Comparison of ENCODE assay signal across 11 cellular contexts in the genomic region with DNA sequence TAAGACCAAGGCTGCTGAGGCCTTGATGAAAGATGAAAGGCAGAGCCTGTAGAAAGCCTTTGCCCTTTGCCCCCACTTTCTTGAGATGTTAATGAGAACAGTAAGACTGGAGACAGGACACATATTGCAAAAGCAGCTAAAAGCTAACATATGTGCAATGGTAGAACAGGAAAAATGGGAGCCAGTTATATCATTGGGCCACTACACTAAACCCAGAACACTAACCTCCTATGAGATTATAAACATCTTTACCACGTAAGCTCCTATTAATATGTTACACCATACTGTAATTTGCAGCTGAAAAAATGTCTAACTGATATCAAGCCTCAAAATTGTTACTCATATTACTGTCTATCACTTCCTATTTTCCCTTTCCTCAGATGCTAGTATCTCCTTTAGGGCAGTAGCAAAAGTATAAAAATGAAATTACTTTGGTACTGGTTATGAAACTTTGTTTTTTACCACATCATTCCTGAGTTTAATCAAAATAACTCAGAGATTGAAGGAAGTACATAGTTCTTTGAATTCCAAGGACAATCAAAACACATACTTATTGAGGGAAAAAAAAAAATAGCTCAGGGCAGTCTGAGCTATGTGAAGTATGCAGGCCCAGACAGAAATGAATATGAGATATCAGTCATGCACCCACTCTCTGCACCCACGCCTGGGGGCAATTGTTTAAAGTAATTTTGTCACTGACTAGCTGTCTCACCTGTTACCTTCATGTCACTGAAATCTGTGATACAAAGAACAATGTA. TPM values are rescaled to one million over a fixed set of nuclear protein-coding genes. Genes with fewer than 3 reads are reported as not detected.
DNase-seq lines count a peak whose midpoint lies in the region; ATAC-seq and TF ChIP-seq lines count a peak whose summit lies in the region.
"Had no signal": no experiment of that assay in that cellular context is flagged by ENCODE, and none has a peak within 500 bp of the region (broad histone marks: within the 10 kb centered on the region; RNA-seq: fewer than 3 reads in every experiment).

No MANE protein-coding gene starts in this region.

- peak overlapping the region; percentile 18 for H3K27ac Mint-ChIP-seq in activated CD4-positive, alpha-beta memory T cell treated with anti-CD3 and anti-CD28 coated beads for 36 hours
- no peak overlapping the region for H3K27ac Mint-ChIP-seq in activated CD4-positive, alpha-beta memory T cell treated with anti-CD3 and anti-CD28 coated beads, Interleukin-2, amount 10 ng/mL, durations not matched to agents 7 days and 5 days
- H3K27ac Mint-ChIP-seq in T-helper 17 cell: no peak overlapping the region

- no peak for DNase-seq in activated CD4-positive, alpha-beta memory T cell treated with anti-CD3 and anti-CD28 coated beads for 36 hours
- DNase-seq in activated CD4-positive, alpha-beta memory T cell treated with anti-CD3 and anti-CD28 coated beads, Interleukin-2, amount 10 ng/mL, durations not matched to agents 7 days and 5 days: no peak
- DNase-seq in amniotic epithelial cell (ENCODE audit: low read depth) (peak; percentile 84), thyroid gland (no peak), NCI-H345 treated with DMSO at 0.1 percent for 48 hours (lab: John Stamatoyannopoulos, UW; ENCODE audit: unreplicated experiment) (no peak), T-helper 17 cell (no peak)
- no peak for DNase-seq in stimulated activated naive CD4-positive, alpha-beta T cell treated with Interleukin-2 at 50 U/mL for 16 hours (lab: John Stamatoyannopoulos, UW)
- DNase-seq: activated CD8-positive, alpha-beta memory T cell treated with anti-CD3 and anti-CD28 coated beads for 24 hours; BE2C; effector memory CD4-positive, alpha-beta T cell had no signal

- peak overlapping the region in 3 of 4 donors; percentile 32 to 73 (median 55) for H3K27ac ChIP-seq in gastroesophageal sphincter
- H3K27ac ChIP-seq in thyroid gland: peak overlapping the region; percentile 74 to 79 (median 76)

- H3K9me3 Mint-ChIP-seq in activated CD4-positive, alpha-beta memory T cell treated with anti-CD3 and anti-CD28 coated beads for 36 hours: no peaks in the 10 kb centered on the region
- H3K9me3 Mint-ChIP-seq in activated CD4-positive, alpha-beta memory T cell treated with anti-CD3 and anti-CD28 coated beads, Interleukin-2, amount 10 ng/mL, durations not matched to agents 7 days and 5 days: no peaks in the 10 kb centered on the region

- TF ChIP-seq POLR2A in gastroesophageal sphincter (IDR thresholded peaks at IDR 0.05) (no peak), thyroid gland (IDR thresholded peaks at IDR 0.05) (no peak)

- H3K4me1 Mint-ChIP-seq in activated CD4-positive, alpha-beta memory T cell treated with anti-CD3 and anti-CD28 coated beads for 36 hours (ENCODE audit: low read depth): peaks cover 22% of the 10 kb centered on the region
- H3K4me1 Mint-ChIP-seq in activated CD4-positive, alpha-beta memory T cell treated with anti-CD3 and anti-CD28 coated beads, Interleukin-2, amount 10 ng/mL, durations not matched to agents 7 days and 5 days: peaks cover 12% of the 10 kb centered on the region
- peaks cover 5% of the 10 kb centered on the region for H3K4me1 Mint-ChIP-seq in T-helper 17 cell

- H3K9me3 ChIP-seq in gastroesophageal sphincter (no peaks in the 10 kb centered on the region), thyroid gland (no peaks in the 10 kb centered on the region), T-helper 17 cell (ENCODE audit: control insufficient read depth, low read length, poor library complexity, severe bottlenecking) (no peaks in the 10 kb centered on the region)
- H3K9me3 ChIP-seq: BE2C had no signal

- H3K36me3 Mint-ChIP-seq in activated CD4-positive, alpha-beta memory T cell treated with anti-CD3 and anti-CD28 coated beads for 36 hours: peaks cover 28% of the 10 kb centered on the region
- peaks cover 56% of the 10 kb centered on the region for H3K36me3 Mint-ChIP-seq in activated CD4-positive, alpha-beta memory T cell treated with anti-CD3 and anti-CD28 coated beads, Interleukin-2, amount 10 ng/mL, durations not matched to agents 7 days and 5 days (ENCODE audit: low read depth)
- H3K36me3 Mint-ChIP-seq in T-helper 17 cell (ENCODE audit: low read depth): no peaks in the 10 kb centered on the region

- CTCF ChIA-PET in activated CD4-positive, alpha-beta memory T cell treated with anti-CD3 and anti-CD28 coated beads for 36 hours (lab: Charles Lee): interaction anchor here (0.7 to 1.2 kb wide), 2 partner anchors 9 to 69 kb away, joined by 3 to 4 read pairs; no protein-coding TSS in a partner anchor
- CTCF ChIA-PET in activated CD4-positive, alpha-beta memory T cell treated with anti-CD3 and anti-CD28 coated beads, Interleukin-2, amount 10 ng/mL, durations not matched to agents 7 days and 5 days (lab: Charles Lee): no interaction called here

- H3K36me3 ChIP-seq in gastroesophageal sphincter (peaks cover 0 to 41% of the 10 kb centered on the region in 2 donors), thyroid gland (peaks cover 5 to 9% of the 10 kb centered on the region in 2 donors)
- H3K36me3 ChIP-seq: BE2C had no signal

- ATAC-seq in gastroesophageal sphincter (no peak), T-helper 17 cell (no peak)

- POLR2A ChIA-PET in activated CD4-positive, alpha-beta memory T cell treated with anti-CD3 and anti-CD28 coated beads for 36 hours (lab: Charles Lee): no interaction called here
- POLR2A ChIA-PET in activated CD4-positive, alpha-beta memory T cell treated with anti-CD3 and anti-CD28 coated beads, Interleukin-2, amount 10 ng/mL, durations not matched to agents 7 days and 5 days (lab: Charles Lee): interaction anchor here (1.0 to 1.8 kb wide), 2 partner anchors 9 to 23 kb away, joined by 3 to 11 read pairs; partner anchors contain the start of genes GTF2H1 and HPS5

- H3K4me3 Mint-ChIP-seq in activated CD4-positive, alpha-beta memory T cell treated with anti-CD3 and anti-CD28 coated beads for 36 hours: no peak overlapping the region
- H3K4me3 Mint-ChIP-seq in activated CD4-positive, alpha-beta memory T cell treated with anti-CD3 and anti-CD28 coated beads, Interleukin-2, amount 10 ng/mL, durations not matched to agents 7 days and 5 days: no peak overlapping the region
- H3K4me3 Mint-ChIP-seq in T-helper 17 cell: no peak overlapping the region

- H3K4me3 ChIP-seq in gastroesophageal sphincter (no peak overlapping the region), thyroid gland (replicated peaks in 1 of 3) (no peak overlapping the region)

- no peak for TF ChIP-seq CTCF in gastroesophageal sphincter (IDR thresholded peaks at IDR 0.05)
- TF ChIP-seq CTCF in thyroid gland (IDR thresholded peaks at IDR 0.05): no peak

- no peaks in the 10 kb centered on the region for H3K27me3 Mint-ChIP-seq in activated CD4-positive, alpha-beta memory T cell treated with anti-CD3 and anti-CD28 coated beads for 36 hours
- no peaks in the 10 kb centered on the region for H3K27me3 Mint-ChIP-seq in activated CD4-positive, alpha-beta memory T cell treated with anti-CD3 and anti-CD28 coated beads, Interleukin-2, amount 10 ng/mL, durations not matched to agents 7 days and 5 days
- no peaks in the 10 kb centered on the region for H3K27me3 Mint-ChIP-seq in T-helper 17 cell

- WGBS in gastroesophageal sphincter (ENCODE audit: low coverage in 1 of 2), 2 donors: 68 to 69% methylated on average over 2 of the region's 2 CpGs
- 59% methylated on average over 2 of the region's 2 CpGs for WGBS in thyroid gland, 2 donors

- H3K27me3 ChIP-seq in gastroesophageal sphincter (no peaks in the 10 kb centered on the region), thyroid gland (no peaks in the 10 kb centered on the region)
- H3K27me3 ChIP-seq: BE2C had no signal

- H3K4me1 ChIP-seq in gastroesophageal sphincter (peaks cover 0 to 10% (median 5%) of the 10 kb centered on the region in 3 donors), thyroid gland (peaks cover 24 to 51% of the 10 kb centered on the region in 2 donors)
- H3K4me1 ChIP-seq: BE2C had no signal

- intact Hi-C loops in activated CD4-positive, alpha-beta memory T cell treated with anti-CD3 and anti-CD28 coated beads for 36 hours (cut with micrococcal nuclease): no loop called here
- intact Hi-C loops in thyroid gland (cut with DNase I): no loop called here

- no peak for TF ChIP-seq EP300 in gastroesophageal sphincter (IDR thresholded peaks at IDR 0.05)

RNA-seq across cellular contexts. Expression of gene HPS5, which starts 9.1 kb away (rescaled TPM):
- 10 to 100 TPM; 19.9 to 20.9 TPM for total RNA-seq in activated CD4-positive, alpha-beta memory T cell treated with anti-CD3 and anti-CD28 coated beads for 36 hours
- 10 to 100 TPM; 20.3 to 22.6 TPM for total RNA-seq in activated CD4-positive, alpha-beta memory T cell treated with anti-CD3 and anti-CD28 coated beads, Interleukin-2, amount 10 ng/mL, durations not matched to agents 7 days and 5 days
- total RNA-seq in gastroesophageal sphincter (10 to 100 TPM; 13.5 to 37.3 (median 20.2) TPM), thyroid gland (10 to 100 TPM; 21.0 to 26.7 (median 24.2) TPM), T-helper 17 cell (10 to 100 TPM; 12.8 to 15.7 TPM)

RNA-seq across cellular contexts. Expression of gene GTF2H1, which starts 9.5 kb away (rescaled TPM):
- total RNA-seq in activated CD4-positive, alpha-beta memory T cell treated with anti-CD3 and anti-CD28 coated beads for 36 hours: 10 to 100 TPM; 37.3 to 39.5 TPM
- 10 to 100 TPM; 47.0 to 48.2 TPM for total RNA-seq in activated CD4-positive, alpha-beta memory T cell treated with anti-CD3 and anti-CD28 coated beads, Interleukin-2, amount 10 ng/mL, durations not matched to agents 7 days and 5 days
- 10 to 100 TPM; 47.3 to 61.8 (median 57.4) TPM for total RNA-seq in gastroesophageal sphincter
- 10 to 100 TPM; 61.9 to 81.4 (median 72.4) TPM for total RNA-seq in thyroid gland
- total RNA-seq in T-helper 17 cell: 10 to 100 TPM; 22.0 to 24.4 TPM

RNA-seq across cellular contexts. Expression of gene SAA1, which starts 46.8 kb away (rescaled TPM):
- not detected for total RNA-seq in activated CD4-positive, alpha-beta memory T cell treated with anti-CD3 and anti-CD28 coated beads for 36 hours
- total RNA-seq in activated CD4-positive, alpha-beta memory T cell treated with anti-CD3 and anti-CD28 coated beads, Interleukin-2, amount 10 ng/mL, durations not matched to agents 7 days and 5 days: not detected
- total RNA-seq in gastroesophageal sphincter (10 to 100 TPM in 2 of 4 donors, 1 to 10 TPM in 1, not detected in 1; 3.6 to 71.7 (median 32.3) TPM), thyroid gland (10 to 100 TPM in 1 of 4 donors, 1 to 10 TPM in 1, not detected in 2; 2.9 to 25.7 TPM), T-helper 17 cell (not detected)
